8 cellular contexts compared by ENCODE assay signal in genomic region chr1:226548281-226549093, GRCh38. TPM values are rescaled to one million over a fixed set of nuclear protein-coding genes. Genes with fewer than 3 reads are reported as not detected.
DNase-seq lines count a peak whose midpoint lies in the region; ATAC-seq, FAIRE-seq and TF ChIP-seq lines count a peak whose summit lies in the region.

TSS of gene STUM (plus strand) at chr1:226548764. CDS start at chr1:226548905, 141 bp downstream.

- no peak for TF ChIP-seq EP300 in A549 (IDR thresholded peaks at IDR 0.05)
- TF ChIP-seq EP300 in suprapubic skin (IDR thresholded peaks at IDR 0.05), result no peak

- peak within 1 kb of the TSS; percentile 64 for H3K4me3 Mint-ChIP-seq in chondrocyte (ENCODE audit: unreplicated experiment)

- no peak for FAIRE-seq in A549 (lab: Jason Lieb, UNC)

- H3K4me2 ChIP-seq in A549, result peak within 1 kb of the TSS; percentile 99

- peaks cover 27% of the 10 kb centered on the region for H3K27me3 Mint-ChIP-seq in chondrocyte (ENCODE audit: low read depth)

- no peaks in the 10 kb centered on the region for H3K36me3 Mint-ChIP-seq in chondrocyte (ENCODE audit: low read depth)

- WGBS in A549 (ENCODE audit: missing lambda C conversion rate), result 12% methylated on average over 11 of the region's 82 CpGs
- 1% methylated on average over 43 to 44 of the region's 82 CpGs for WGBS in lower leg skin, 2 donors
- WGBS in suprapubic skin, result 1% methylated on average over 56 of the region's 82 CpGs

- H3K9me3 ChIP-seq in A549, result no peaks in the 10 kb centered on the region
- H3K9me3 ChIP-seq in suprapubic skin, result no peaks in the 10 kb centered on the region

- CTCF ChIA-PET in A549 (lab: Yijun Ruan, JAX) (interaction anchor here (0.6 to 5.7 kb wide), 24 partner anchors 11 to 1405 kb away, joined by 3 to 36 read pairs (median 5); no protein-coding TSS in a partner anchor), RWPE1 (lab: Yijun Ruan, JAX) (interaction anchor here (0.6 to 4.0 kb wide), 23 partner anchors 9 to 953 kb away, joined by 3 to 34 read pairs (median 4); no protein-coding TSS in a partner anchor)

- H3K36me3 ChIP-seq in suprapubic skin, result no peaks in the 10 kb centered on the region

- no peak for TF ChIP-seq POLR2A in A549 (IDR thresholded peaks at IDR 0.05; ENCODE audit: low read length)
- no peak for TF ChIP-seq POLR2A in lower leg skin (IDR thresholded peaks at IDR 0.05)
- no peak for TF ChIP-seq POLR2A in suprapubic skin (IDR thresholded peaks at IDR 0.05)

- DNase-seq in A549 (ENCODE audit: low read depth in 1 of 2, low spot score in 1 of 2) (no peak), GM10266 (ENCODE audit: extremely low spot score) (peak; percentile 63), RWPE1 (ENCODE audit: low spot score) (peak; percentile 73), chondrocyte (ENCODE audit: low spot score) (no peak), lower leg skin (ENCODE audit: low spot score in 2 of 2) (no peak), suprapubic skin (ENCODE audit: low spot score in 2 of 2) (no peak), mucosa of gallbladder (ENCODE audit: low spot score) (no peak)

- TF ChIP-seq RAD21 in A549 (conservative IDR thresholded peaks at IDR 0.05 in 1 of 2, IDR thresholded peaks at IDR 0.05 in 1 of 2), result no peak

- H3K4me1 Mint-ChIP-seq in chondrocyte (ENCODE audit: low read depth), result peaks cover 12% of the 10 kb centered on the region

- H3K27ac ChIP-seq in A549 (peak within 1 kb of the TSS in 1 of 2 experiments; percentile 39; a peak in 2 of 6 replicates), RWPE1 (no peak within 1 kb of the TSS), suprapubic skin (peak within 1 kb of the TSS; percentile 42)

- ATAC-seq in A549 (peak; percentile 56 to 72), GM19035 (IDR thresholded peaks at IDR 0.05; ENCODE audit: unreplicated experiment) (no peak)

- intact Hi-C loops in lower leg skin (cut with DNase I; ENCODE audit: low total_unique reads), result no loop called here

- H3K4me3 ChIP-seq in A549 (peak within 1 kb of the TSS; percentile 45), lower leg skin (ENCODE audit: low read depth, poor library complexity, severe bottlenecking) (peak within 1 kb of the TSS; percentile 36), suprapubic skin (peak within 1 kb of the TSS; percentile 58)

- no peaks in the 10 kb centered on the region for H3K9me3 Mint-ChIP-seq in chondrocyte (ENCODE audit: low read depth)

- H3K27me3 ChIP-seq in suprapubic skin, result peaks cover 23% of the 10 kb centered on the region

- H3K4me1 ChIP-seq in A549, result peaks cover 19% of the 10 kb centered on the region
- H3K4me1 ChIP-seq in suprapubic skin, result peaks cover 35% of the 10 kb centered on the region

- POLR2A ChIA-PET in A549 (lab: Yijun Ruan, JAX) (interaction anchor here (0.6 kb wide), 2 partner anchors 299 to 390 kb away, joined by 3 read pairs; no protein-coding TSS in a partner anchor), RWPE1 (lab: Yijun Ruan, JAX; ENCODE audit: low non-redundant PET) (no interaction called here)

- TF ChIP-seq CTCF in A549 (IDR thresholded peaks at IDR 0.05), result no peak
- no peak for TF ChIP-seq CTCF in GM10266 (IDR thresholded peaks at IDR 0.05; ENCODE audit: control insufficient read depth, insufficient read depth, low read depth, missing control alignments)
- no peak for TF ChIP-seq CTCF in RWPE1 (conservative IDR thresholded peaks at IDR 0.05; ENCODE audit: low read depth)
- no peak for TF ChIP-seq CTCF in chondrocyte (IDR thresholded peaks at IDR 0.05)
- TF ChIP-seq CTCF in lower leg skin (IDR thresholded peaks at IDR 0.05), result no peak
- TF ChIP-seq CTCF in suprapubic skin (IDR thresholded peaks at IDR 0.05), result no peak

- no peak within 1 kb of the TSS for H3K27ac Mint-ChIP-seq in chondrocyte (ENCODE audit: unreplicated experiment)

TF ChIP-seq in A549, 52 proteins besides CTCF, POLR2A, EP300 and RAD21:
- no peak for TF ChIP-seq ESRRA (IDR thresholded peaks at IDR 0.05; ENCODE audit: borderline replicate concordance, low read length)
- no peak for TF ChIP-seq PBX3 (IDR thresholded peaks at IDR 0.05)
- TF ChIP-seq RNF2 (IDR thresholded peaks at IDR 0.05; ENCODE audit: borderline replicate concordance, low read depth), result 0 out of 2 replicates have a peak, but pooled peaks have one; percentile 44
- TF ChIP-seq BHLHE40 (IDR thresholded peaks at IDR 0.05; ENCODE audit: low read depth, low read length), result no peak
- no peak for TF ChIP-seq MAZ (IDR thresholded peaks at IDR 0.05; ENCODE audit: borderline replicate concordance, low read depth, low read length)

RNA-seq across cellular contexts. Expression of gene STUM, which starts in this region (rescaled TPM):
- polyA plus RNA-seq in A549 (2011; rRNA removed), result not detected in 2 replicates
- not detected in 2 replicates for polyA plus RNA-seq in A549 (2012; cell fraction: cytosol; rRNA removed)
- polyA plus RNA-seq in A549 (2012; cell fraction: nucleus; rRNA removed), result not detected in 2 replicates
- polyA plus RNA-seq in A549 (2017; fragmentation: RNase III; extraction: RNeasy Plus Mini Kit Qiagen cat#74134 plus additional on column Dnase treatment), result not detected in 3 replicates
- not detected in 2 replicates for polyA minus RNA-seq in A549 (2011; rRNA and poly(A)+ RNA removed)
- 0.27 to 0.67 TPM in 2 of 3 replicates, not detected in the other for total RNA-seq in chondrocyte
- total RNA-seq in lower leg skin, result 1 to 10 TPM; 1.0 to 6.6 (median 3.4) TPM
- 1 to 10 TPM; 1.6 to 5.9 (median 2.0) TPM for total RNA-seq in suprapubic skin
- total RNA-seq in mucosa of gallbladder, result 0.86 TPM

Comparison
In these comparisons a context has a peak if more than half of its experiments do, and no peak if none do; other contexts are left out.
1. Peak in ATAC-seq, H3K4me3 ChIP-seq and H3K4me2 ChIP-seq in A549; RNA of the gene not detected or under 1 TPM.
2. DNase-seq: peak in GM10266 (single experiment) and RWPE1 (single experiment); none in A549 (0 of 2), chondrocyte (single experiment), lower leg skin (0 of 2), suprapubic skin (0 of 2) and mucosa of gallbladder (single experiment).
3. Peak in every context shown above with its lines, with median percentiles within 50 percentile points of each other: H3K4me3 ChIP-seq.